ENCODE assay signal across 12 cellular contexts in the genomic region with DNA sequence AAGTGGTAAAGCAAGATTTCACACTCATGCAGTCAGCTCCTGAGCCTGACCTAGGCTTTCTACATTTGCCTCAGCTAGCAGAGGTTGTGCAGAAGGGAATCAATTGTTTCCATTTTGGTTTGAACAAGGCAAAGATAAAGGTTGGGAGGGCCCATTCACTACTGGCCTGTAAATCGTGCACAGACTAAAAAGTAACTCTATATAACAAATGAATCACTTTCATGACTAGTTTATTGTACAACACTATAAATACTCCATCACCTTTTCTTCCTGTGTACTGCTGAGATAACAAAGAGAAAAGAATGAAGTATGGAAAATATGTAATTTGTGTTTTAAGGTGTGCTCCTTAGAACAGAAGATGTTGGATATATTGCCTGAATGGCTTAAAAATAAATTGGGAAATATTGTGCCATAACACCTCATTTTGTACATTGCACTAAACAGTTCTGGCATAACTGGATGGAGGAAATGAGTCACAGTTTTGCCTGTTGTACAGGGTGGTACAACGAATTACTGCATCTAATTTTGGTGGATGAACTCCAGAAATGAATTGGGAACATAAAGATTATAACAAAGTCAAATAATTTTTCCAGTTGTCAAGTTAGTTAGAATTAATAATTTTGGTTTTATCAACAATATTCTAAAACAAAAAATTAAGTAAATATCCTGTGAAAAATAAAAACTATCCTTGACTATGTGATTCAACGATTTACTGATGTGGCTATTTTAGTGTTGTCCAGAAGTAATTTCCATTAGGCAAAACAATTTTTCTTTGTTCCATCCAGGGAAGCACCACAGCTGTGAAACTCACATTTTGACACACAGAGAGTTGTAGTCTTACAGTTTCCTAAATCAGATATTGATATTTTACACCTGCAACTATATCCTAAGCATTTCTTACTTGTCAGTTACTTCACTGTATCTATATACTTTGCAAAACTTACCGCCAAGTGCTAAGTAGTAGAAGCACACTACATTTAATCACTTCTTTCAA. TPM values are rescaled to one million over a fixed set of nuclear protein-coding genes. Genes with fewer than 3 reads are reported as not detected.
DNase-seq lines count a peak whose midpoint lies in the region; ATAC-seq and TF ChIP-seq lines count a peak whose summit lies in the region.
"Had no signal": no experiment of that assay in that cellular context is flagged by ENCODE, and none has a peak within 500 bp of the region (broad histone marks: within the 10 kb centered on the region; RNA-seq: fewer than 3 reads in every experiment).

No MANE protein-coding gene starts in this region.

- WGBS in aorta, 2 donors, result 33 to 43% methylated on average over 4 of the region's 4 CpGs

- no peak for TF ChIP-seq CTCF in right atrium auricular region (IDR thresholded peaks at IDR 0.05)
- TF ChIP-seq CTCF in colonic mucosa (IDR thresholded peaks at IDR 0.05), result no peak

- no peaks in the 10 kb centered on the region for H3K9me3 Mint-ChIP-seq in activated naive CD8-positive, alpha-beta T cell treated with anti-CD3 and anti-CD28 coated beads, Interleukin-2, amount 50 U/mL, for 24 hours
- H3K9me3 Mint-ChIP-seq: activated T-cell treated with anti-CD3 and anti-CD28 coated beads, Interleukin-2, amount 50 U/mL, for 4 hours; T-helper 1 cell treated with Interleukin-12 subunit alpha and Interleukin-12 subunit beta and Interleukin-4 antibody, amounts not matched to agents 30 μg/mL and 1 μg/mL, for 36 hours had no signal

- H3K4me1 Mint-ChIP-seq in activated naive CD8-positive, alpha-beta T cell treated with anti-CD3 and anti-CD28 coated beads, Interleukin-2, amount 50 U/mL, for 24 hours, result no peaks in the 10 kb centered on the region

- ATAC-seq in left ventricle myocardium superior (peak; percentile 45), aorta (ENCODE audit: low FRiP score) (no peak), HG02588 (IDR thresholded peaks at IDR 0.05; ENCODE audit: unreplicated experiment) (no peak), HG03196 (IDR thresholded peaks at IDR 0.05; ENCODE audit: unreplicated experiment) (no peak)
- ATAC-seq in activated naive CD8-positive, alpha-beta T cell treated with anti-CD3 and anti-CD28 coated beads, Interleukin-2, amount 50 U/mL, for 24 hours, result no peak
- ATAC-seq: activated T-cell treated with anti-CD3 and anti-CD28 coated beads, Interleukin-2, amount 50 U/mL, for 4 hours had no signal

- H3K4me1 ChIP-seq in right atrium auricular region (peaks cover 0 to 6% of the 10 kb centered on the region in 2 donors), colonic mucosa (no peaks in the 10 kb centered on the region), aorta (ENCODE audit: control insufficient read depth in 1 of 2, insufficient read depth in 2 of 2, low read length in 2 of 2) (peaks cover 0 to 3% of the 10 kb centered on the region in 2 donors)

- no peaks in the 10 kb centered on the region for H3K36me3 Mint-ChIP-seq in activated naive CD8-positive, alpha-beta T cell treated with anti-CD3 and anti-CD28 coated beads, Interleukin-2, amount 50 U/mL, for 24 hours (ENCODE audit: low read depth)

- H3K4me3 Mint-ChIP-seq in activated naive CD8-positive, alpha-beta T cell treated with anti-CD3 and anti-CD28 coated beads, Interleukin-2, amount 50 U/mL, for 24 hours, result no peak overlapping the region
- H3K4me3 Mint-ChIP-seq: activated T-cell treated with anti-CD3 and anti-CD28 coated beads, Interleukin-2, amount 50 U/mL, for 4 hours; T-helper 1 cell treated with Interleukin-12 subunit alpha and Interleukin-12 subunit beta and Interleukin-4 antibody, amounts not matched to agents 30 μg/mL and 1 μg/mL, for 36 hours had no signal

- H3K4me3 ChIP-seq in right atrium auricular region (no peak overlapping the region), colonic mucosa (no peak overlapping the region), aorta (ENCODE audit: low read length in 2 of 2) (no peak overlapping the region)

- no peaks in the 10 kb centered on the region for H3K36me3 ChIP-seq in right atrium auricular region
- H3K36me3 ChIP-seq in colonic mucosa, result no peaks in the 10 kb centered on the region
- H3K36me3 ChIP-seq in aorta (ENCODE audit: control insufficient read depth in 1 of 2, insufficient read depth in 2 of 2, low read length in 1 of 2), result no peaks in the 10 kb centered on the region

- no peak overlapping the region for H3K27ac Mint-ChIP-seq in activated naive CD8-positive, alpha-beta T cell treated with anti-CD3 and anti-CD28 coated beads, Interleukin-2, amount 50 U/mL, for 24 hours
- H3K27ac Mint-ChIP-seq: T-helper 1 cell treated with Interleukin-12 subunit alpha and Interleukin-12 subunit beta and Interleukin-4 antibody, amounts not matched to agents 30 μg/mL and 1 μg/mL, for 36 hours had no signal

- H3K9me3 ChIP-seq in right atrium auricular region (no peaks in the 10 kb centered on the region), colonic mucosa (no peaks in the 10 kb centered on the region), aorta (ENCODE audit: control insufficient read depth, low read length) (no peaks in the 10 kb centered on the region)

- peak overlapping the region in 1 of 2 donors; percentile 5 for H3K27ac ChIP-seq in right atrium auricular region
- peak overlapping the region; percentile 48 for H3K27ac ChIP-seq in colonic mucosa
- peak overlapping the region; percentile 67 to 86 for H3K27ac ChIP-seq in aorta (ENCODE audit: low read depth in 1 of 2, low read length in 2 of 2)

- no peaks in the 10 kb centered on the region for H3K27me3 Mint-ChIP-seq in activated naive CD8-positive, alpha-beta T cell treated with anti-CD3 and anti-CD28 coated beads, Interleukin-2, amount 50 U/mL, for 24 hours

- no peak for DNase-seq in left ventricle myocardium superior
- no peak for DNase-seq in right atrium auricular region (ENCODE audit: low spot score)
- DNase-seq in colonic mucosa, result peak; percentile 43
- peak; percentile 51 for DNase-seq in medulla oblongata (ENCODE audit: extremely low spot score)
- DNase-seq in aorta, result no peak
- DNase-seq in activated naive CD8-positive, alpha-beta T cell treated with anti-CD3 and anti-CD28 coated beads, Interleukin-2, amount 50 U/mL, for 24 hours, result no peak
- DNase-seq: activated T-cell treated with anti-CD3 and anti-CD28 coated beads, Interleukin-2, amount 50 U/mL, for 4 hours; NCI-H345; small intestine had no signal

- no peak overlapping the region for H3K9ac ChIP-seq in colonic mucosa (ENCODE audit: low read depth in 2 of 2, low read length in 2 of 2)

- H3K27me3 ChIP-seq in right atrium auricular region (no peaks in the 10 kb centered on the region), colonic mucosa (no peaks in the 10 kb centered on the region), aorta (ENCODE audit: control insufficient read depth in 1 of 2, insufficient read depth in 2 of 2, low read length in 1 of 2) (no peaks in the 10 kb centered on the region)

- intact Hi-C loops in left ventricle myocardium superior (cut with micrococcal nuclease) (no loop called here), colonic mucosa (cut with DNase I) (no loop called here), aorta (cut with DNase I) (no loop called here)

RNA-seq across cellular contexts. Expression of gene SEMA3C, which starts 18.0 kb away (rescaled TPM):
- total RNA-seq in left ventricle myocardium superior (71.7 TPM), right atrium auricular region (10 to 100 TPM; 58.3 to 61.6 TPM), colonic mucosa (100 to 1,000 TPM in 1 of 2 donors, 10 to 100 TPM in 1; 41.9 to 103 TPM), aorta (10 to 100 TPM; 19.8 to 86.8 TPM)
- 10 to 100 TPM in 1 of 2 donors, 1 to 10 TPM in 1; 3.3 to 11.9 TPM for polyA plus RNA-seq in aorta

Comparison
In these comparisons a context has a peak if more than half of its experiments do, and no peak if none do; other contexts are left out.
1. DNase-seq: peak in colonic mucosa (single experiment) and medulla oblongata (single experiment); none in left ventricle myocardium superior (single experiment), right atrium auricular region (single experiment), aorta (0 of 2) and activated naive CD8-positive, alpha-beta T cell treated with anti-CD3 and anti-CD28 coated beads, Interleukin-2, amount 50 U/mL, for 24 hours (single experiment).